16 cellular contexts compared by ENCODE assay signal in the genomic region with DNA sequence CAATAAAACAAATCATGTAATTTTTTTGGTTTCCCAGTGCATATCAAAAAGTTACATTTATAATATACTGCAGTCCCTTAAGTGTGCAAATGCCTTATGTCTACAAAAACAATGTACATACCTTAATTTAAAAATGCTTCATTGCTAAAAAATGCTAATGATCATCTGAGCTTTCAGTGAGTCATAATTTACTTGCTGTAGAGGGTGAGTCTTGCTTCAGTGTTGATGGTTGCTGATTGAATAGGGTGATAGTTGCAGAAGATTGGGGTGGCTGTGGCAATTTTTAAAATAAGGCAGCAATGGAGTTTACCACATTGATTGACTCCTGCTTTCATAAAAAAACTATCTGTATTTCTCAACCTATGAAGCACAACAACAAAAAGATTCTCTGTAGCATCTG.
"Had no signal": no experiment of that assay in that cellular context is flagged by ENCODE, and none has a peak within 500 bp of the region (broad histone marks: within the 10 kb centered on the region; RNA-seq: fewer than 3 reads in every experiment).

No MANE protein-coding gene starts in this region.

- H3K9me3 ChIP-seq: prostate gland, suprapubic skin had no signal

- DNase-seq: activated CD4-positive, alpha-beta memory T cell treated with anti-CD3 and anti-CD28 coated beads for 36 hours; activated CD4-positive, alpha-beta T cell treated with anti-CD3 and anti-CD28 coated beads for 1 hour; activated naive CD8-positive, alpha-beta T cell treated with anti-CD3 and anti-CD28 coated beads, Interleukin-2, amount 10 ng/mL, durations not matched to agents 7 days and 5 days; activated T-cell treated with anti-CD3 and anti-CD28 coated beads, Interleukin-2, amount 50 U/mL, for 72 hours; caudate nucleus; effector CD8-positive, alpha-beta T cell; glutamatergic neuron; nephron progenitor cell; stimulated activated CD4-positive, alpha-beta T cell treated with anti-CD3 and anti-CD28 coated beads, Interleukin-2, amount 100 ng/mL, for 48 hours; stimulated activated naive CD4-positive, alpha-beta T cell treated with Interleukin-2 at 50 U/mL for 16 hours had no signal

- H3K36me3 Mint-ChIP-seq: activated CD4-positive, alpha-beta memory T cell treated with anti-CD3 and anti-CD28 coated beads for 36 hours; activated naive CD8-positive, alpha-beta T cell treated with anti-CD3 and anti-CD28 coated beads, Interleukin-2, amount 10 ng/mL, durations not matched to agents 7 days and 5 days; memory B cell; type B pancreatic cell had no signal

- H3K36me3 ChIP-seq: prostate gland, suprapubic skin had no signal

- H3K27ac ChIP-seq: coronary artery, prostate gland, suprapubic skin had no signal

- H3K27me3 ChIP-seq: suprapubic skin had no signal

- ATAC-seq: activated T-cell treated with anti-CD3 and anti-CD28 coated beads, Interleukin-2, amount 50 U/mL, for 72 hours; sciatic nerve had no signal

- H3K4me3 ChIP-seq: coronary artery, prostate gland, suprapubic skin had no signal

- H3K4me1 Mint-ChIP-seq: activated naive CD8-positive, alpha-beta T cell treated with anti-CD3 and anti-CD28 coated beads, Interleukin-2, amount 10 ng/mL, durations not matched to agents 7 days and 5 days; memory B cell; nephron progenitor cell had no signal

- H3K27ac Mint-ChIP-seq: activated CD4-positive, alpha-beta memory T cell treated with anti-CD3 and anti-CD28 coated beads for 36 hours; activated naive CD8-positive, alpha-beta T cell treated with anti-CD3 and anti-CD28 coated beads, Interleukin-2, amount 10 ng/mL, durations not matched to agents 7 days and 5 days; activated T-cell treated with anti-CD3 and anti-CD28 coated beads, Interleukin-2, amount 50 U/mL, for 72 hours; memory B cell; nephron progenitor cell; type B pancreatic cell had no signal

- H3K4me1 ChIP-seq: suprapubic skin had no signal

- H3K4me3 Mint-ChIP-seq: activated CD4-positive, alpha-beta memory T cell treated with anti-CD3 and anti-CD28 coated beads for 36 hours; activated naive CD8-positive, alpha-beta T cell treated with anti-CD3 and anti-CD28 coated beads, Interleukin-2, amount 10 ng/mL, durations not matched to agents 7 days and 5 days; activated T-cell treated with anti-CD3 and anti-CD28 coated beads, Interleukin-2, amount 50 U/mL, for 72 hours; memory B cell; nephron progenitor cell; type B pancreatic cell had no signal

- H3K27me3 Mint-ChIP-seq: activated CD4-positive, alpha-beta memory T cell treated with anti-CD3 and anti-CD28 coated beads for 36 hours; activated naive CD8-positive, alpha-beta T cell treated with anti-CD3 and anti-CD28 coated beads, Interleukin-2, amount 10 ng/mL, durations not matched to agents 7 days and 5 days; memory B cell; type B pancreatic cell had no signal
